Comparison of ENCODE assay signal across 13 cellular contexts in genomic region chr10:62992145-62992721, GRCh38.
DNase-seq lines count a peak whose midpoint lies in the region; ATAC-seq, FAIRE-seq and TF ChIP-seq lines count a peak whose summit lies in the region.
"Had no signal": no experiment of that assay in that cellular context is flagged by ENCODE, and none has a peak within 500 bp of the region (broad histone marks: within the 10 kb centered on the region; RNA-seq: fewer than 3 reads in every experiment).

No MANE protein-coding gene starts in this region.

- no peaks in the 10 kb centered on the region for H3K79me2 ChIP-seq in GM12878 (ENCODE audit: control insufficient read depth, insufficient read depth, low read length)

- peaks cover 5% of the 10 kb centered on the region for H3K9me3 Mint-ChIP-seq in T-helper 1 cell treated with Interleukin-12 subunit alpha and Interleukin-12 subunit beta and Interleukin-4 antibody, amounts not matched to agents 30 μg/mL and 1 μg/mL, for 36 hours
- H3K9me3 Mint-ChIP-seq in effector memory CD8-positive, alpha-beta T cell = no peaks in the 10 kb centered on the region

- peak overlapping the region; percentile 83 for H3K4me2 ChIP-seq in GM12878 (ENCODE audit: control insufficient read depth, insufficient read depth)
- H3K4me2 ChIP-seq: A549 had no signal

- FAIRE-seq in GM12878 (lab: Jason Lieb, UNC) = no peak
- FAIRE-seq: A549, GM19239 had no signal

- DNase-seq in T-helper 1 cell (no peak), GM12878 (ENCODE audit: low read depth, low spot score) (peak; percentile 40), renal cortical epithelial cell (ENCODE audit: low read depth) (peak; percentile 69), DMS153 treated with DMSO at 0.1 percent for 48 hours (lab: John Stamatoyannopoulos, UW; ENCODE audit: unreplicated experiment) (no peak)
- no peak for DNase-seq in activated CD4-positive, CD25-positive, alpha-beta regulatory T cell treated with anti-CD3 and anti-CD28 coated beads, Interleukin-2, amount 50 U/mL, for 72 hours
- no peak for DNase-seq in effector memory CD8-positive, alpha-beta T cell
- DNase-seq: gastrocnemius medialis, NCI-H2029, testis had no signal

- no TSS peak for BruUV-seq in GM12878 (replicated peaks; lab: Mats Ljungman, UMichigan)

- H3K4me3 Mint-ChIP-seq in T-helper 1 cell treated with Interleukin-12 subunit alpha and Interleukin-12 subunit beta and Interleukin-4 antibody, amounts not matched to agents 30 μg/mL and 1 μg/mL, for 36 hours = peak overlapping the region; percentile 34
- no peak overlapping the region for H3K4me3 Mint-ChIP-seq in effector memory CD8-positive, alpha-beta T cell

- H3K9ac ChIP-seq in GM12878 (ENCODE audit: control insufficient read depth, insufficient read depth, low read length) = no peak overlapping the region

- TF ChIP-seq EP300 in GM12878 (IDR thresholded peaks at IDR 0.05; ENCODE audit: borderline replicate concordance in 1 of 2, control insufficient read depth in 1 of 2, low read depth in 2 of 2, low read length in 2 of 2) = no peak; a peak in 1 of 4 replicates

- no peaks in the 10 kb centered on the region for H3K27me3 Mint-ChIP-seq in T-helper 1 cell treated with Interleukin-12 subunit alpha and Interleukin-12 subunit beta and Interleukin-4 antibody, amounts not matched to agents 30 μg/mL and 1 μg/mL, for 36 hours (ENCODE audit: low read depth)
- peaks cover 4 to 5% of the 10 kb centered on the region in 2 donors for H3K27me3 Mint-ChIP-seq in effector memory CD8-positive, alpha-beta T cell

- POLR2A ChIA-PET in GM12878 (lab: Charles Lee) = interaction anchor here (0.7 to 1.3 kb wide), 2 partner anchors 8 to 85 kb away, joined by 3 read pairs; no protein-coding TSS in a partner anchor

- RAD21 ChIA-PET in GM12878 (lab: Charles Lee; ENCODE audit: unreplicated experiment) = interaction anchor here (0.8 to 3.1 kb wide), 10 partner anchors 9 to 465 kb away, joined by 3 to 15 read pairs (median 5); partner anchors contain the start of gene EGR2

- peak overlapping the region; percentile 77 for H3K27ac Mint-ChIP-seq in T-helper 1 cell treated with Interleukin-12 subunit alpha and Interleukin-12 subunit beta and Interleukin-4 antibody, amounts not matched to agents 30 μg/mL and 1 μg/mL, for 36 hours
- H3K27ac Mint-ChIP-seq in effector memory CD8-positive, alpha-beta T cell = no peak overlapping the region

- SMC1A ChIA-PET in GM12878 (lab: Charles Lee; ENCODE audit: uncharacterized antibody, unreplicated experiment) = interaction anchor here (0.6 to 3.0 kb wide), 19 partner anchors 8 to 559 kb away, joined by 3 to 21 read pairs (median 4); no protein-coding TSS in a partner anchor

- in situ Hi-C loops in GM12878 (cut with MboI) = no loop called here

- intact Hi-C loops in GM12878 (cut with micrococcal nuclease; ENCODE audit: unreplicated experiment) = loop anchor here (5.0 kb wide), 1 partner anchor 140 kb away; no protein-coding TSS in a partner anchor

- H3K36me3 Mint-ChIP-seq in T-helper 1 cell treated with Interleukin-12 subunit alpha and Interleukin-12 subunit beta and Interleukin-4 antibody, amounts not matched to agents 30 μg/mL and 1 μg/mL, for 36 hours (ENCODE audit: low read depth) = no peaks in the 10 kb centered on the region
- H3K36me3 Mint-ChIP-seq in effector memory CD8-positive, alpha-beta T cell (ENCODE audit: insufficient read depth) = no peaks in the 10 kb centered on the region

- H2AFZ ChIP-seq in GM12878 (ENCODE audit: control insufficient read depth, low read depth, low read length) = peak overlapping the region; percentile 83

- H3K4me1 Mint-ChIP-seq in T-helper 1 cell treated with Interleukin-12 subunit alpha and Interleukin-12 subunit beta and Interleukin-4 antibody, amounts not matched to agents 30 μg/mL and 1 μg/mL, for 36 hours (ENCODE audit: low read depth) = peaks cover 20% of the 10 kb centered on the region
- no peaks in the 10 kb centered on the region for H3K4me1 Mint-ChIP-seq in effector memory CD8-positive, alpha-beta T cell (ENCODE audit: low read depth in 2 of 2)

- no peak for TF ChIP-seq RAD21 in GM12878 (IDR thresholded peaks at IDR 0.05; ENCODE audit: insufficient read depth, low read depth, low read length)

- H3K27me3 ChIP-seq in GM12878 (replicated peaks in 1 of 2; ENCODE audit: control insufficient read depth in 2 of 2, insufficient read depth in 2 of 2, low read length in 1 of 2) = no peaks in the 10 kb centered on the region
- H3K27me3 ChIP-seq: gastrocnemius medialis, testis had no signal

- TF ChIP-seq POLR2A in GM12878 (IDR thresholded peaks at IDR 0.05; ENCODE audit: low read depth, low read length) = no peak

- TF ChIP-seq CTCF in GM12878 (IDR thresholded peaks at IDR 0.05 in 2 of 3, conservative IDR thresholded peaks at IDR 0.05 in 1 of 3; ENCODE audit: control insufficient read depth in 2 of 3, extremely low read depth in 1 of 3, insufficient read depth in 1 of 3, low read depth in 3 of 3, low read length in 3 of 3) = no peak

- H3K27ac ChIP-seq in GM12878 (ENCODE audit: control insufficient read depth, insufficient read depth) = peak overlapping the region; percentile 56
- H3K27ac ChIP-seq: A549, gastrocnemius medialis, testis had no signal

- no peaks in the 10 kb centered on the region; the same call in 1 of the 3 replicates for H3K9me3 ChIP-seq in GM12878 (replicated peaks; ENCODE audit: control insufficient read depth, insufficient read depth, low read length)
- H3K9me3 ChIP-seq: A549, gastrocnemius medialis, testis had no signal

- peaks cover 8% of the 10 kb centered on the region for H3K4me1 ChIP-seq in GM12878 (ENCODE audit: control insufficient read depth, insufficient read depth, low read length)
- H3K4me1 ChIP-seq: A549, gastrocnemius medialis, testis had no signal

- H4K20me1 ChIP-seq in GM12878 (ENCODE audit: control insufficient read depth, insufficient read depth) = no peaks in the 10 kb centered on the region

- CTCF ChIA-PET in GM12878 (lab: Yijun Ruan, JAX) = interaction anchor here (0.6 to 3.3 kb wide), 13 partner anchors 13 to 728 kb away, joined by 3 to 23 read pairs (median 5); no protein-coding TSS in a partner anchor

- ATAC-seq in HG02759 (IDR thresholded peaks at IDR 0.05; ENCODE audit: unreplicated experiment) (peak; percentile 70), GM12878 (peak; percentile 91)
- no peak for ATAC-seq in effector memory CD8-positive, alpha-beta T cell (replicated peaks)
- ATAC-seq: A549 had no signal

- no peaks in the 10 kb centered on the region for H3K36me3 ChIP-seq in GM12878 (ENCODE audit: control insufficient read depth in 2 of 2, insufficient read depth in 2 of 2, low read length in 1 of 2)
- H3K36me3 ChIP-seq: gastrocnemius medialis had no signal

- WGBS in GM12878 (ENCODE audit: insufficient coverage, insufficient replicate concordance, low lambda C conversion rate, missing lambda C conversion rate) = 7% methylated on average over 9 of the region's 9 CpGs

- no peak overlapping the region; the same call in 1 of the 2 replicates for H3K4me3 ChIP-seq in GM12878
- H3K4me3 ChIP-seq: A549, testis had no signal

TF ChIP-seq in GM12878, 131 proteins besides CTCF, POLR2A, EP300 and RAD21 (continues in another document):
- peak; percentile 22 for TF ChIP-seq SP1 (IDR thresholded peaks at IDR 0.05; ENCODE audit: low read depth, low read length)
- TF ChIP-seq CREB1 (IDR thresholded peaks at IDR 0.05; ENCODE audit: low read depth) = peak; percentile 31; the same call in 1 of the 2 replicates
- peak; percentile 93 for TF ChIP-seq EED (IDR thresholded peaks at IDR 0.05; ENCODE audit: low read depth)
- TF ChIP-seq MEF2B (IDR thresholded peaks at IDR 0.05; ENCODE audit: partially characterized antibody, poor library complexity, severe bottlenecking) = peak; percentile 32
- TF ChIP-seq, protein P1, sequence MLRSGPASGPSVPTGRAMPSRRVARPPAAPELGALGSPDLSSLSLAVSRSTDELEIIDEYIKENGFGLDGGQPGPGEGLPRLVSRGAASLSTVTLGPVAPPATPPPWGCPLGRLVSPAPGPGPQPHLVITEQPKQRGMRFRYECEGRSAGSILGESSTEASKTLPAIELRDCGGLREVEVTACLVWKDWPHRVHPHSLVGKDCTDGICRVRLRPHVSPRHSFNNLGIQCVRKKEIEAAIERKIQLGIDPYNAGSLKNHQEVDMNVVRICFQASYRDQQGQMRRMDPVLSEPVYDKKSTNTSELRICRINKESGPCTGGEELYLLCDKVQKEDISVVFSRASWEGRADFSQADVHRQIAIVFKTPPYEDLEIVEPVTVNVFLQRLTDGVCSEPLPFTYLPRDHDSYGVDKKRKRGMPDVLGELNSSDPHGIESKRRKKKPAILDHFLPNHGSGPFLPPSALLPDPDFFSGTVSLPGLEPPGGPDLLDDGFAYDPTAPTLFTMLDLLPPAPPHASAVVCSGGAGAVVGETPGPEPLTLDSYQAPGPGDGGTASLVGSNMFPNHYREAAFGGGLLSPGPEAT (IDR thresholded peaks at IDR 0.05; ENCODE audit: low read depth) = peak; percentile 90
- peak; percentile 83 for TF ChIP-seq SPI1 (IDR thresholded peaks at IDR 0.05; ENCODE audit: borderline replicate concordance, insufficient read depth, low read depth, low read length)
- TF ChIP-seq ATF2 (IDR thresholded peaks at IDR 0.05; ENCODE audit: low read length) = peak; percentile 81
- TF ChIP-seq SMAD1 (IDR thresholded peaks at IDR 0.05; ENCODE audit: low read depth, partially characterized antibody) = peak; percentile 23
- TF ChIP-seq IKZF2 (IDR thresholded peaks at IDR 0.05) = peak; percentile 93
- TF ChIP-seq NBN (IDR thresholded peaks at IDR 0.05) = peak; percentile 51; the same call in 1 of the 2 replicates
- peak; percentile 24; the same call in 1 of the 2 replicates for TF ChIP-seq BCL11A (IDR thresholded peaks at IDR 0.05; ENCODE audit: low read depth, low read length)
- TF ChIP-seq RUNX3 (IDR thresholded peaks at IDR 0.05; ENCODE audit: low read length) = peak; percentile 7; the same call in 1 of the 2 replicates
- TF ChIP-seq TCF3 (IDR thresholded peaks at IDR 0.05; ENCODE audit: borderline replicate concordance, insufficient read depth, low read depth, low read length) = no peak
- peak; percentile 82 for TF ChIP-seq NFIC (IDR thresholded peaks at IDR 0.05; ENCODE audit: low read depth, low read length)
- no peak for TF ChIP-seq BRCA1 (IDR thresholded peaks at IDR 0.05; ENCODE audit: low read depth, low read length)

Comparison
In these comparisons a context has a peak if more than half of its experiments do, and no peak if none do; other contexts are left out.
1. DNase-seq: peak in GM12878 (single experiment) and renal cortical epithelial cell (single experiment); none in T-helper 1 cell (0 of 5), activated CD4-positive, CD25-positive, alpha-beta regulatory T cell treated with anti-CD3 and anti-CD28 coated beads, Interleukin-2, amount 50 U/mL, for 72 hours (single experiment), DMS153 treated with DMSO at 0.1 percent for 48 hours (single experiment) and effector memory CD8-positive, alpha-beta T cell (0 of 3).